14 cellular contexts compared by ENCODE assay signal in genomic region chr10:91690412-91690811, GRCh38.
"Had no signal": no experiment of that assay in that cellular context is flagged by ENCODE, and none has a peak within 500 bp of the region (broad histone marks: within the 10 kb centered on the region; RNA-seq: fewer than 3 reads in every experiment).

No MANE protein-coding gene starts in this region.

- H3K27me3 Mint-ChIP-seq: type B pancreatic cell had no signal

- H3K79me2 ChIP-seq: parathyroid adenoma had no signal

- H3K4me2 ChIP-seq: SK-N-SH, smooth muscle cell had no signal

- H3K27ac ChIP-seq: parathyroid adenoma had no signal

- ATAC-seq: activated T-cell treated with anti-CD3 and anti-CD28 coated beads, Interleukin-2, amount 50 U/mL, for 4 hours had no signal

- H3K4me3 Mint-ChIP-seq: activated CD4-positive, alpha-beta memory T cell treated with anti-CD3 and anti-CD28 coated beads for 36 hours; activated T-cell treated with anti-CD3 and anti-CD28 coated beads, Interleukin-2, amount 50 U/mL, for 4 hours; neural crest cell; T-helper 1 cell treated with Interleukin-12 subunit alpha and Interleukin-12 subunit beta and Interleukin-4 antibody, amounts not matched to agents 30 μg/mL and 1 μg/mL, for 36 hours; type B pancreatic cell had no signal

- H3K27ac Mint-ChIP-seq: activated CD4-positive, alpha-beta memory T cell treated with anti-CD3 and anti-CD28 coated beads for 36 hours; activated naive CD4-positive, alpha-beta T cell treated with anti-CD3 and anti-CD28 coated beads, Interleukin-2, amount 50 U/mL, for 72 hours; T-helper 1 cell treated with Interleukin-12 subunit alpha and Interleukin-12 subunit beta and Interleukin-4 antibody, amounts not matched to agents 30 μg/mL and 1 μg/mL, for 36 hours; type B pancreatic cell had no signal

- H3K36me3 ChIP-seq: esophagus squamous epithelium, left lung had no signal

- H3K27me3 ChIP-seq: esophagus squamous epithelium, left lung had no signal

- H3K9me2 ChIP-seq: SK-N-SH had no signal

- H3K9me3 ChIP-seq: esophagus squamous epithelium, left lung, SK-N-SH had no signal

- DNase-seq: activated CD4-positive, alpha-beta memory T cell treated with anti-CD3 and anti-CD28 coated beads for 36 hours; activated CD4-positive, CD25-positive, alpha-beta regulatory T cell treated with anti-CD3 and anti-CD28 coated beads, Interleukin-2, amount 50 U/mL, for 72 hours; activated effector memory CD4-positive, alpha-beta T cell treated with anti-CD3 and anti-CD28 coated beads, Interleukin-2, amount 50 U/mL, for 16 hours; activated T-cell treated with anti-CD3 and anti-CD28 coated beads, Interleukin-2, amount 50 U/mL, for 4 hours; amniotic stem cell; esophagus squamous epithelium; SK-N-SH had no signal

- H3K36me3 Mint-ChIP-seq: activated CD4-positive, alpha-beta memory T cell treated with anti-CD3 and anti-CD28 coated beads for 36 hours; activated naive CD4-positive, alpha-beta T cell treated with anti-CD3 and anti-CD28 coated beads, Interleukin-2, amount 50 U/mL, for 72 hours; type B pancreatic cell had no signal

- H3K4me1 Mint-ChIP-seq: neural crest cell had no signal

- H3K4me3 ChIP-seq: esophagus squamous epithelium, left lung, smooth muscle cell had no signal

- H3K9me3 Mint-ChIP-seq: activated CD4-positive, alpha-beta memory T cell treated with anti-CD3 and anti-CD28 coated beads for 36 hours; activated naive CD4-positive, alpha-beta T cell treated with anti-CD3 and anti-CD28 coated beads, Interleukin-2, amount 50 U/mL, for 72 hours; activated T-cell treated with anti-CD3 and anti-CD28 coated beads, Interleukin-2, amount 50 U/mL, for 4 hours; neural crest cell; T-helper 1 cell treated with Interleukin-12 subunit alpha and Interleukin-12 subunit beta and Interleukin-4 antibody, amounts not matched to agents 30 μg/mL and 1 μg/mL, for 36 hours; type B pancreatic cell had no signal
